Comparison of ENCODE assay signal across 13 cellular contexts in the genomic region with DNA sequence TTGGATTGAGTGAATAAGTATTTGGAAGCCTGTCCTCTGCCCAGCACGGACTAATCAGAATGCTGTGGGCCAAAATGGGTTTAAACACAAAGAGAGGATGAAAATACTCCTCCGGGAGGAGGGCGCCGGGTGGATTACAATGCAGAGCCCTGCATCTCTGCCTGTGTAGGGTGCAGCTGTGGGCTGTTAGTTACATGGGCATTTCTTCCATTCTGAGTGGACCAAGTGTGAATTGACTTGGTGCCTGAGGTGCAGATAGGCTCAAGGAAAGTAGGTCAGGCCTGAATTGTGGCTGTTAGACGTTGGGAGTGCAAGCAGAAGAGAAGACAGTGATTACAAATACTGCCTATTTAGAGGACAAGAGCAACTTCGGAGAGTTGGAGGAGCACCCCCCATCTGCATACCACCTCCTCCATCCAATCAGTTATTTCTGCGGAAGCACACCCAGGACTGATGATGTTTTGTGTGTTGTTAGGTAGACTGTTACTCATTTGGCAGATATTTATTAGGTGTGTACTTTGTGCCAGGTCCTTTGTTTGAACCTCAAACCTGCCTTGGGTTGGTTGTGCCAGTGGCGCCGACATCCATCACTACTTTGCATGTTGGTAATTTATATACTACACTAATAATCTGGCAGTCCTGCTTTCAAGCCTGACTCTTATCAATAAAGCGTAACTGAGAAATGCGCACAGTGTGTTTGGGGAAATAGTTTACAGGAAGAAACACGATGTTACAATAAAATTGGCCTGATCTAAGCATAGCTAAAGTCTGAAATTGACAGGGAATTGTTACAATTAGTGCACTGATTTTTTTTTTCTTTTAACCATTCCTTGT. TPM values are rescaled to one million over a fixed set of nuclear protein-coding genes. Genes with fewer than 3 reads are reported as not detected.
DNase-seq lines count a peak whose midpoint lies in the region; ATAC-seq, FAIRE-seq and TF ChIP-seq lines count a peak whose summit lies in the region.
"Had no signal": no experiment of that assay in that cellular context is flagged by ENCODE, and none has a peak within 500 bp of the region (broad histone marks: within the 10 kb centered on the region; RNA-seq: fewer than 3 reads in every experiment).

No MANE protein-coding gene starts in this region.

- H3K9ac ChIP-seq in endodermal cell (ENCODE audit: extremely low read depth, low read length, poor library complexity, severe bottlenecking), result no peak overlapping the region
- no peak overlapping the region for H3K9ac ChIP-seq in mesendoderm (ENCODE audit: low read length)

- TF ChIP-seq CTCF in HFFc6 (IDR thresholded peaks at IDR 0.05) (no peak), endodermal cell (conservative IDR thresholded peaks at IDR 0.05) (no peak), lower lobe of right lung (IDR thresholded peaks at IDR 0.05) (no peak)
- TF ChIP-seq CTCF in CD4-positive, alpha-beta T cell (IDR thresholded peaks at IDR 0.05), result no peak

- CTCF ChIA-PET in CD4-positive, alpha-beta T cell (lab: Charles Lee), result no interaction called here

- DNase-seq in HFFc6, result no peak
- no peak for DNase-seq in endodermal cell
- no peak for DNase-seq in lower lobe of right lung
- DNase-seq in small intestine, result peak; percentile 24
- no peak for DNase-seq in CD4-positive, alpha-beta T cell
- no peak for DNase-seq in SW480 (ENCODE audit: low spot score)
- no peak for DNase-seq in GF-D8 (lab: John Stamatoyannopoulos, UW)
- DNase-seq in mesendoderm, result no peak
- DNase-seq: activated CD8-positive, alpha-beta memory T cell treated with anti-CD3 and anti-CD28 coated beads, Interleukin-2, amount 50 U/mL, for 4 hours; NCI-H1694; NCI-H510A treated with DMSO at 0.1 percent for 48 hours; PC-9 had no signal

- no peak overlapping the region for H2BK5ac ChIP-seq in mesendoderm (ENCODE audit: low read length)

- H3K79me1 ChIP-seq in mesendoderm (ENCODE audit: low read length), result peaks cover 37% of the 10 kb centered on the region

- H3K27me3 Mint-ChIP-seq in HFFc6 (ENCODE audit: insufficient read depth) (no peaks in the 10 kb centered on the region), endodermal cell (ENCODE audit: insufficient read depth) (no peaks in the 10 kb centered on the region)
- no peaks in the 10 kb centered on the region for H3K27me3 Mint-ChIP-seq in CD4-positive, alpha-beta T cell

- H3K4me1 Mint-ChIP-seq in HFFc6 (ENCODE audit: low read depth) (peaks cover 33% of the 10 kb centered on the region), endodermal cell (peaks cover 62% of the 10 kb centered on the region)
- H3K4me1 Mint-ChIP-seq in CD4-positive, alpha-beta T cell (ENCODE audit: low read depth), result no peaks in the 10 kb centered on the region

- H3K4me1 ChIP-seq in endodermal cell (ENCODE audit: control insufficient read depth, insufficient read depth, low read length) (peaks cover 4% of the 10 kb centered on the region), lower lobe of right lung (peaks cover 21% of the 10 kb centered on the region), small intestine (ENCODE audit: control insufficient read depth in 2 of 2, insufficient read depth in 1 of 2, low read depth in 1 of 2, low read length in 1 of 2) (no peaks in the 10 kb centered on the region), mesendoderm (ENCODE audit: control insufficient read depth, low read depth, low read length) (peaks cover 16% of the 10 kb centered on the region)

- H3K4ac ChIP-seq in mesendoderm (ENCODE audit: low read depth, low read length), result no peak overlapping the region

- no peak overlapping the region for H3K56ac ChIP-seq in mesendoderm (ENCODE audit: low read length)

- H4K5ac ChIP-seq in mesendoderm (ENCODE audit: low read length), result no peak overlapping the region

- FAIRE-seq in small intestine (lab: Jason Lieb, UNC), result no peak

- H3K9me3 ChIP-seq in endodermal cell (ENCODE audit: control insufficient read depth, low read length) (no peaks in the 10 kb centered on the region), lower lobe of right lung (no peaks in the 10 kb centered on the region), small intestine (ENCODE audit: control insufficient read depth, low read depth) (no peaks in the 10 kb centered on the region)
- no peaks in the 10 kb centered on the region for H3K9me3 ChIP-seq in CD4-positive, alpha-beta T cell (ENCODE audit: control insufficient read depth, low read length)

- H3K9me3 Mint-ChIP-seq in HFFc6 (peaks cover 6% of the 10 kb centered on the region), endodermal cell (no peaks in the 10 kb centered on the region)
- H3K9me3 Mint-ChIP-seq in CD4-positive, alpha-beta T cell, result peaks cover 2% of the 10 kb centered on the region

- H3K4me3 ChIP-seq in endodermal cell (ENCODE audit: low read length) (no peak overlapping the region), lower lobe of right lung (peak overlapping the region; percentile 3), small intestine (ENCODE audit: low read depth in 1 of 2, low read length in 2 of 2) (no peak overlapping the region), mesendoderm (ENCODE audit: low read length) (no peak overlapping the region)
- H3K4me3 ChIP-seq: PC-9 had no signal

- peak overlapping the region; percentile 63 for H3K27ac Mint-ChIP-seq in HFFc6
- peak overlapping the region; percentile 31 for H3K27ac Mint-ChIP-seq in endodermal cell
- no peak overlapping the region for H3K27ac Mint-ChIP-seq in CD4-positive, alpha-beta T cell
- H3K27ac Mint-ChIP-seq: activated naive CD8-positive, alpha-beta T cell had no signal

- no peak for ATAC-seq in lower lobe of right lung
- no peak for ATAC-seq in CD4-positive, alpha-beta T cell (ENCODE audit: poor library complexity)

- H3K79me2 ChIP-seq in mesendoderm (ENCODE audit: control insufficient read depth, insufficient read depth, low read length), result peaks cover 87% of the 10 kb centered on the region

- no peak overlapping the region for H2BK15ac ChIP-seq in mesendoderm (replicated peaks; ENCODE audit: low read depth)

- H3K27me3 ChIP-seq in endodermal cell (ENCODE audit: control insufficient read depth, insufficient read depth, low read length, poor library complexity, severe bottlenecking) (no peaks in the 10 kb centered on the region), lower lobe of right lung (ENCODE audit: low read depth) (no peaks in the 10 kb centered on the region), small intestine (ENCODE audit: control insufficient read depth in 2 of 2, insufficient read depth in 2 of 2, low read length in 2 of 2) (no peaks in the 10 kb centered on the region), mesendoderm (ENCODE audit: insufficient read depth, low read length, poor library complexity) (no peaks in the 10 kb centered on the region)
- no peaks in the 10 kb centered on the region for H3K27me3 ChIP-seq in CD4-positive, alpha-beta T cell (ENCODE audit: control insufficient read depth, insufficient read depth, low read length)

- no peak overlapping the region for H2BK120ac ChIP-seq in mesendoderm (ENCODE audit: low read depth, low read length)

- H3K23ac ChIP-seq in mesendoderm (ENCODE audit: low read length), result no peak overlapping the region

- H2AK5ac ChIP-seq in mesendoderm (ENCODE audit: low read length), result no peak overlapping the region

- H3K36me3 Mint-ChIP-seq in HFFc6 (ENCODE audit: low read depth), result peaks cover 6% of the 10 kb centered on the region
- peaks cover 16% of the 10 kb centered on the region for H3K36me3 Mint-ChIP-seq in endodermal cell (ENCODE audit: low read depth)
- no peaks in the 10 kb centered on the region for H3K36me3 Mint-ChIP-seq in CD4-positive, alpha-beta T cell (ENCODE audit: low read depth)
- H3K36me3 Mint-ChIP-seq: activated naive CD8-positive, alpha-beta T cell had no signal

- WGBS in endodermal cell (ENCODE audit: insufficient coverage in 1 of 2, insufficient read length in 1 of 2), 2 experiments, result 83 to 89% methylated on average over 7 to 11 of the region's 12 CpGs
- WGBS in small intestine, 3 donors, result 74 to 86% (median 78%) methylated on average over 12 of the region's 12 CpGs
- no CpG with 5 or more reads among the region's 12 CpGs for WGBS in mesendoderm (ENCODE audit: extremely low coverage, insufficient coverage, low lambda C conversion rate)

- no peak overlapping the region for H3K27ac ChIP-seq in endodermal cell (ENCODE audit: low read depth, low read length)
- peak overlapping the region; percentile 48 for H3K27ac ChIP-seq in lower lobe of right lung
- H3K27ac ChIP-seq in small intestine (ENCODE audit: low read depth in 1 of 2, low read length in 1 of 2), result no peak overlapping the region
- no peak overlapping the region for H3K27ac ChIP-seq in CD4-positive, alpha-beta T cell (ENCODE audit: low read depth, low read length)
- no peak overlapping the region for H3K27ac ChIP-seq in mesendoderm (ENCODE audit: low read depth, low read length)
- H3K27ac ChIP-seq: PC-9 had no signal

- no peak overlapping the region for H4K8ac ChIP-seq in mesendoderm (ENCODE audit: low read depth, low read length)

- no peak overlapping the region for H3K4me2 ChIP-seq in mesendoderm (ENCODE audit: low read length)
- H3K4me2 ChIP-seq: PC-9 had no signal

- intact Hi-C loops in lower lobe of right lung (cut with DNase I), result no loop called here
- intact Hi-C loops in CD4-positive, alpha-beta T cell (cut with DNase I, micrococcal nuclease), result no loop called here

- H3K4me3 Mint-ChIP-seq in HFFc6, result peak overlapping the region; percentile 75
- no peak overlapping the region for H3K4me3 Mint-ChIP-seq in endodermal cell
- no peak overlapping the region for H3K4me3 Mint-ChIP-seq in CD4-positive, alpha-beta T cell
- H3K4me3 Mint-ChIP-seq: activated naive CD8-positive, alpha-beta T cell had no signal

- H3K36me3 ChIP-seq in endodermal cell (ENCODE audit: control insufficient read depth, insufficient read depth, low read length) (no peaks in the 10 kb centered on the region), lower lobe of right lung (no peaks in the 10 kb centered on the region), small intestine (ENCODE audit: control insufficient read depth in 2 of 2, insufficient read depth in 2 of 2, low read length in 2 of 2) (no peaks in the 10 kb centered on the region), mesendoderm (ENCODE audit: control insufficient read depth, insufficient read depth, low read length) (peaks cover 4% of the 10 kb centered on the region)

- POLR2A ChIA-PET in CD4-positive, alpha-beta T cell (lab: Charles Lee), result no interaction called here

- H3K18ac ChIP-seq in mesendoderm (ENCODE audit: low read length), result no peak overlapping the region

RNA-seq across cellular contexts. Expression of gene PTPRG, which starts 33.0 kb away (rescaled TPM):
- 10 to 100 TPM; 29.4 to 34.7 (median 32.7) TPM for total RNA-seq in HFFc6 (2021; fragmentation: NEBNext Ultra II Directional; extraction: Animal tissue kit (Norgen Biotek cat#: 25700))
- 100 to 1,000 TPM in 1 of 2 donors, 10 to 100 TPM in 1; 76.5 to 108 TPM for total RNA-seq in endodermal cell
- polyA plus RNA-seq in endodermal cell (2013, experiment 1 of 2), result 49.7 TPM
- 51.9 TPM for polyA plus RNA-seq in endodermal cell (2013, experiment 2 of 2)
- total RNA-seq in lower lobe of right lung, result 67.6 TPM
- polyA plus RNA-seq in small intestine, result 1 to 10 TPM in 2 of 3 donors, under 1 TPM in 1; 0.81 to 9.4 (median 1.8) TPM
- total RNA-seq in CD4-positive, alpha-beta T cell, result under 1 TPM; 0.03 to 0.05 TPM
- polyA plus RNA-seq in mesendoderm (2013, experiment 1 of 2), result 52.1 TPM
- 49.8 TPM for polyA plus RNA-seq in mesendoderm (2013, experiment 2 of 2)

Comparison
In these comparisons a context has a peak if more than half of its experiments do, and no peak if none do; other contexts are left out.
1. RNA of gene PTPRG, which starts 33.0 kb away (total RNA-seq): 76.5 to 108 TPM in endodermal cell, 67.6 TPM in lower lobe of right lung (single experiment) and 29.4 to 34.7 TPM in HFFc6; 0.03 to 0.05 TPM in CD4-positive, alpha-beta T cell; every median in the first group is over 10 times any median in the second.